7 cellular contexts compared by ENCODE assay signal in the genomic region with DNA sequence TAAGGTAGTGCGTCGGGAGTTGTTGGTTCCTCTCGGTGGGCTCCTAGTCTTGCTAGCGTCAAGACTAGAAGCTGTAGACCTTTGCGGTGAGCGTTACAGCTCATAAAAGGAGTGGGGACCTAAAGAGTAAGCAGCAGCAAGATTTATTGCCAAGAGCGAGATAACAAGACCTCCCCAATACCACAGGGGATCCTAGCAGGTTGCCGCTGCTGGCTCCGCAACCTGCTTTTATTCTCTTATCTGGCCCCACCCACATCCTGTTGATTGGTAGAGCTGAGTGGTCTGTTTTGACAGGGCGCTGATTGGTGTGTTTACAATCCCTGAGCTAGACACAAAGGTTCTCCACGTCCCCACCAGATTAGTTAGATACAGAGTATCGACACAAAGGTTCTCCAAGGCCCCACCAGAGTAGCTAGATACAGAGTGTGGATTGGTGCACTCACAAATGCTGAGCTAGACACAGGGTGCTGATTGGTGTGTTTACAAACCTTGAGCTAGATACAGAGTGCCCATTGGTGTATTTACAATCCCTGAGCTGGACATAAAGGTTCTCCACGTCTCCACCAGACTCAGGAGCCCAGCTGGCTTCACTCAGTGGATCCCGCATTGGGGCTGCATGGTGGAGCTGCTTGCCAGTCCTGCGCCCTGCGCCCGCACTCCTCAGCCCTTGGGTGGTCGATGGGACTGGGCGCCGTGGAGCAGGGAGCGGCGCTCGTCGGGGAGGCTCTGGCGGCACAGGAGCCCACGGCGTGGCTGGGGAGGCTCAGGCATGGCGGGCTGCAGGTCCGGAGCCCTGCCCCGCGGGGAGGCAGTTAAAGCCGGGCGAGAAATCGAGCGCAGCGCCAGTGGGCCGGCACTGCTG. TPM values are rescaled to one million over a fixed set of nuclear protein-coding genes. Genes with fewer than 3 reads are reported as not detected.
A peak's percentile ranks its signal among the peaks of the same experiment; 100 is the strongest.
DNase-seq lines count a peak whose midpoint lies in the region; ATAC-seq and TF ChIP-seq lines count a peak whose summit lies in the region.
"Not testable (repeated sequence)": the region's sequence is repeated elsewhere in the genome, so short reads cannot be mapped to it uniquely, and the experiment has no call there.

No MANE protein-coding gene starts in this region.

- ATAC-seq in DND-41 (ENCODE audit: insufficient read depth, low read depth): not testable (repeated sequence)

- H3K9ac ChIP-seq in DND-41 (ENCODE audit: low read depth, low read length); mammary epithelial cell (ENCODE audit: insufficient read depth, low read length): not testable (repeated sequence)

- not testable (repeated sequence) for H4K20me1 ChIP-seq in DND-41 (ENCODE audit: insufficient read depth, low read length); mammary epithelial cell (ENCODE audit: insufficient read depth, low read length)

- H3K4me1 ChIP-seq in DND-41 (ENCODE audit: insufficient read depth, low read length): peaks cover 14% of the 10 kb centered on the region
- not testable (repeated sequence) for H3K4me1 ChIP-seq in mammary epithelial cell (ENCODE audit: insufficient read depth, low read length)
- H3K4me1 ChIP-seq in esophagus muscularis mucosa: peaks cover 11 to 22% (median 16%) of the 10 kb centered on the region in 4 donors
- H3K4me1 ChIP-seq in left ventricle myocardium inferior: peaks cover 20% of the 10 kb centered on the region

- peaks cover 13% of the 10 kb centered on the region for H3K4me1 Mint-ChIP-seq in T-helper 2 cell treated with Interferon-gamma antibody and Interleukin-4, amounts not matched to agents 5 μg/mL and 100 μg/mL, for 36 hours (ENCODE audit: low read depth)
- peaks cover 21% of the 10 kb centered on the region for H3K4me1 Mint-ChIP-seq in nephron progenitor cell

- not testable (repeated sequence) for TF ChIP-seq POLR2A in esophagus muscularis mucosa (IDR thresholded peaks at IDR 0.05; ENCODE audit: low read depth)

- not testable (repeated sequence) for H3K4me3 Mint-ChIP-seq in T-helper 2 cell treated with Interferon-gamma antibody and Interleukin-4, amounts not matched to agents 5 μg/mL and 100 μg/mL, for 36 hours; nephron progenitor cell

- H3K27ac ChIP-seq in DND-41 (ENCODE audit: low read length); mammary epithelial cell (ENCODE audit: insufficient read depth, low read depth, low read length); esophagus muscularis mucosa (replicated peaks in 1 of 4); left ventricle myocardium inferior (replicated peaks): not testable (repeated sequence)
- H3K27ac ChIP-seq in skin epidermis: peak overlapping the region in 1 of 21 experiments; percentile 25

- dilution Hi-C loops in mammary epithelial cell (cut with HindIII; ENCODE audit: low sequenced_read_pairs): not testable (repeated sequence)

- not testable (repeated sequence) for H2AFZ ChIP-seq in DND-41 (ENCODE audit: low read depth, low read length)
- peak overlapping the region; percentile 79 for H2AFZ ChIP-seq in mammary epithelial cell (ENCODE audit: low read depth, low read length)

- TF ChIP-seq EP300 in esophagus muscularis mucosa (IDR thresholded peaks at IDR 0.05): not testable (repeated sequence)

- intact Hi-C loops in mammary epithelial cell (cut with micrococcal nuclease); left ventricle myocardium inferior (cut with micrococcal nuclease): not testable (repeated sequence)
- intact Hi-C loops in esophagus muscularis mucosa (cut with DNase I): loop anchor here (5.0 kb wide), 1 partner anchor 68 kb away; no protein-coding TSS in a partner anchor

- H3K36me3 ChIP-seq in DND-41 (ENCODE audit: insufficient read depth, low read length); mammary epithelial cell (ENCODE audit: insufficient read depth, low read length); esophagus muscularis mucosa; left ventricle myocardium inferior: not testable (repeated sequence)

- H3K9me3 Mint-ChIP-seq in T-helper 2 cell treated with Interferon-gamma antibody and Interleukin-4, amounts not matched to agents 5 μg/mL and 100 μg/mL, for 36 hours; nephron progenitor cell: not testable (repeated sequence)

- not testable (repeated sequence) for H3K4me2 ChIP-seq in DND-41 (ENCODE audit: insufficient read depth, low read length)
- H3K4me2 ChIP-seq in mammary epithelial cell (ENCODE audit: insufficient read depth, low read depth, low read length): peak overlapping the region; percentile 63

- not testable (repeated sequence) for BruUV-seq in mammary epithelial cell (replicated peaks; lab: Mats Ljungman, UMichigan)

- H3K79me2 ChIP-seq in DND-41 (ENCODE audit: insufficient read depth, low read length); mammary epithelial cell (ENCODE audit: insufficient read depth, low read length): not testable (repeated sequence)

- DNase-seq in DND-41: peak; percentile 18
- DNase-seq in T-helper 2 cell treated with Interferon-gamma antibody and Interleukin-4, amounts not matched to agents 5 μg/mL and 100 μg/mL, for 36 hours (ENCODE audit: low spot score); mammary epithelial cell; esophagus muscularis mucosa (ENCODE audit: extremely low spot score); left ventricle myocardium inferior; nephron progenitor cell: not testable (repeated sequence)

- H3K4me3 ChIP-seq in DND-41 (ENCODE audit: low read depth in 1 of 2, low read length in 2 of 2): not testable (repeated sequence)
- peak overlapping the region in 1 of 3 experiments; percentile 18 for H3K4me3 ChIP-seq in mammary epithelial cell (replicated peaks in 1 of 3; ENCODE audit: insufficient read depth in 1 of 3, low read depth in 2 of 3, low read length in 3 of 3)
- H3K4me3 ChIP-seq in esophagus muscularis mucosa: peak overlapping the region; percentile 34 to 44 (median 34)
- H3K4me3 ChIP-seq in left ventricle myocardium inferior: peak overlapping the region; percentile 52
- H3K4me3 ChIP-seq in skin epidermis: peak overlapping the region in 5 of 7 experiments; percentile 4 to 27 (median 12)

- in situ Hi-C loops in mammary epithelial cell (cut with MboI; ENCODE audit: low sequenced_read_pairs in 2 of 2): not testable (repeated sequence)

- not testable (repeated sequence) for H3K27me3 ChIP-seq in DND-41 (ENCODE audit: insufficient read depth, low read length, poor library complexity); mammary epithelial cell (ENCODE audit: insufficient read depth, low read length); esophagus muscularis mucosa; left ventricle myocardium inferior (ENCODE audit: low read depth)

- not testable (repeated sequence) for TF ChIP-seq CTCF in DND-41 (IDR thresholded peaks at IDR 0.05; ENCODE audit: borderline replicate concordance, extremely low read depth, low read length, poor library complexity, severe bottlenecking); mammary epithelial cell (conservative IDR thresholded peaks at IDR 0.05 in 1 of 2, IDR thresholded peaks at IDR 0.05 in 1 of 2; ENCODE audit: extremely low read depth in 1 of 2, insufficient read depth in 1 of 2, low read depth in 1 of 2, low read length in 2 of 2); esophagus muscularis mucosa (IDR thresholded peaks at IDR 0.05); left ventricle myocardium inferior (IDR thresholded peaks at IDR 0.05; ENCODE audit: borderline replicate concordance); nephron progenitor cell (IDR thresholded peaks at IDR 0.05)

- H3K36me3 Mint-ChIP-seq in T-helper 2 cell treated with Interferon-gamma antibody and Interleukin-4, amounts not matched to agents 5 μg/mL and 100 μg/mL, for 36 hours (ENCODE audit: low read depth); nephron progenitor cell (ENCODE audit: low read depth): not testable (repeated sequence)

- CTCF ChIA-PET in mammary epithelial cell (lab: Charles Lee; ENCODE audit: low non-redundant PET): not testable (repeated sequence)

- H3K27ac Mint-ChIP-seq in T-helper 2 cell treated with Interferon-gamma antibody and Interleukin-4, amounts not matched to agents 5 μg/mL and 100 μg/mL, for 36 hours: peak overlapping the region; percentile 11
- H3K27ac Mint-ChIP-seq in nephron progenitor cell: peak overlapping the region; percentile 57

- not testable (repeated sequence) for H3K27me3 Mint-ChIP-seq in T-helper 2 cell treated with Interferon-gamma antibody and Interleukin-4, amounts not matched to agents 5 μg/mL and 100 μg/mL, for 36 hours (ENCODE audit: low read depth); nephron progenitor cell (ENCODE audit: low read depth, poor library complexity)

- not testable (repeated sequence) for H3K9me3 ChIP-seq in DND-41 (ENCODE audit: insufficient read depth, low read length, severe bottlenecking); mammary epithelial cell (replicated peaks; ENCODE audit: insufficient read depth, low read length); esophagus muscularis mucosa; left ventricle myocardium inferior (replicated peaks)

- 92% methylated on average over 14 of the region's 37 CpGs for WGBS in mammary epithelial cell (ENCODE audit: low coverage, missing lambda C conversion rate)
- 71% methylated on average over 33 of the region's 37 CpGs for WGBS in esophagus muscularis mucosa

RNA-seq across cellular contexts. Expression of gene FCSK, which starts 4.0 kb away (rescaled TPM):
- total RNA-seq in mammary epithelial cell (10 to 100 TPM; 12.2 to 12.7 TPM), esophagus muscularis mucosa (10 to 100 TPM in 3 of 4 donors, 1 to 10 TPM in 1; 8.3 to 13.7 (median 12.3) TPM), left ventricle myocardium inferior (7.4 TPM)
- polyA plus RNA-seq in mammary epithelial cell: 8.0 TPM
- polyA minus RNA-seq in mammary epithelial cell: 6.9 TPM

RNA-seq across cellular contexts. Expression of gene ST3GAL2, which starts 11.5 kb away (rescaled TPM):
- 10 to 100 TPM; 14.0 to 14.5 TPM for total RNA-seq in mammary epithelial cell
- polyA plus RNA-seq in mammary epithelial cell: 7.9 TPM
- 48.9 TPM for polyA minus RNA-seq in mammary epithelial cell
- total RNA-seq in esophagus muscularis mucosa: 10 to 100 TPM; 18.6 to 34.9 (median 27.2) TPM
- 22.3 TPM for total RNA-seq in left ventricle myocardium inferior
